Comparison of ENCODE assay signal across 9 cellular contexts in the genomic region with DNA sequence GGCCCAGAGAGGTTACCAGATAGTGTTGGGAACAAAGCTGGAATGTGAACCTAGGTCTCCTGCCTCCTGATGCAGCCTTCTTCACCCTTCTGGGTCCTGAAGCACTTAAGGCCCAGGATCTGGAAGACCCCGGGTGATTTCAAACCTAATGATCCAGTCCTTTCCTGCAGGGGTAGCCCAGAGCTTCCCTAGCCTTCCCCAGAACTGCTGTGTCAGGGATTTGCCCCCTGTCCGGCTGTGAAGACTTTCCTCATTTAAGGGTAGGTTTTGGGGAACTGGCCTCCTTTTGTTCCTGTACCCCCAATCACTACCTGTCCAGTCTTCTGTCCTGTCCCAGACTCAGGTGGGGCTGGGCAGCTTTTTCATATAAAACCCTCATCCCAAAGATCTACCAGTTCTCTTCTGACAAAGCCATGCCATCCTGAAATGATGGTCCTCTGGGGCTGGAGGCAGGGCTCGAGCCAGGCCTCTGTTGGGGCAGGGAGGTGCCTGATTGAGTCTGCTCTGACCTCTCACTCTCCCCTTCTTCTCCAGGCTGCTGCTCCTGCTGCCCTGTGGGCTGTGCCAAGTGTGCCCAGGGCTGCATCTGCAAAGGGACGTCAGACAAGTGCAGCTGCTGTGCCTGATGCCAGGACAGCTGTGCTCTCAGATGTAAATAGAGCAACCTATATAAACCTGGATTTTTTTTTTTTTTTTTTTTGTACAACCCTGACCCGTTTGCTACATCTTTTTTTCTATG. TPM values are rescaled to one million over a fixed set of nuclear protein-coding genes. Genes with fewer than 3 reads are reported as not detected.
DNase-seq lines count a peak whose midpoint lies in the region; ATAC-seq and TF ChIP-seq lines count a peak whose summit lies in the region.
"Had no signal": no experiment of that assay in that cellular context is flagged by ENCODE, and none has a peak within 500 bp of the region (broad histone marks: within the 10 kb centered on the region; RNA-seq: fewer than 3 reads in every experiment).

No MANE protein-coding gene starts in this region.

- no peak overlapping the region for H3K27ac Mint-ChIP-seq in H9

- H3K79me2 ChIP-seq in H9 (ENCODE audit: insufficient read depth, low read length) = no peaks in the 10 kb centered on the region

- WGBS in H9 (ENCODE audit: extremely low coverage, insufficient read length, low lambda C conversion rate) = no CpG with 5 or more reads among the region's 5 CpGs

- H3K4me1 ChIP-seq in H9 (ENCODE audit: insufficient read depth, low read length) (no peaks in the 10 kb centered on the region), rectal smooth muscle tissue (ENCODE audit: control insufficient read depth, insufficient read depth, low read length) (peaks cover 3% of the 10 kb centered on the region)

- H3K14ac ChIP-seq in H9 (ENCODE audit: insufficient read depth, low read length) = no peak overlapping the region

- no peak overlapping the region for H2AFZ ChIP-seq in H9 (ENCODE audit: low read length)

- peaks cover 19 to 24% of the 10 kb centered on the region in 2 experiments for H3K4me1 Mint-ChIP-seq in H9

- no peak overlapping the region for H3K27ac ChIP-seq in H9 (ENCODE audit: insufficient read length, low read depth, low read length)
- peak overlapping the region; percentile 81; the same call in 1 of the 2 replicates for H3K27ac ChIP-seq in VCaP
- H3K27ac ChIP-seq in rectal smooth muscle tissue (ENCODE audit: low read depth, low read length) = no peak overlapping the region
- H3K27ac ChIP-seq: SK-N-MC had no signal

- no peaks in the 10 kb centered on the region for H3K9me3 ChIP-seq in H9 (ENCODE audit: control insufficient read depth, low read depth, low read length)

- peaks cover 8% of the 10 kb centered on the region for H3K23me2 ChIP-seq in H9 (ENCODE audit: insufficient read length, low read depth, low read length, poor library complexity, severe bottlenecking)

- H3K27me3 ChIP-seq in H9 (ENCODE audit: insufficient read depth, low read length) = no peaks in the 10 kb centered on the region
- no peaks in the 10 kb centered on the region for H3K27me3 ChIP-seq in rectal smooth muscle tissue (ENCODE audit: control insufficient read depth, insufficient read depth, low read length)

- DNase-seq in H9 (no peak), fibroblast of the aortic adventitia (ENCODE audit: low read depth) (no peak), NCI-H345 treated with DMSO at 0.1 percent for 48 hours (lab: John Stamatoyannopoulos, UW; ENCODE audit: unreplicated experiment) (no peak), CD1c-positive myeloid dendritic cell (ENCODE audit: extremely low spot score) (no peak), glomerular visceral epithelial cell (ENCODE audit: extremely low spot score) (no peak)

- ATAC-seq in GM18909 (IDR thresholded peaks at IDR 0.05; ENCODE audit: poor library complexity, unreplicated experiment) = no peak

- no peak overlapping the region for H2BK15ac ChIP-seq in H9 (ENCODE audit: low read depth, low read length)

- no peak overlapping the region for H2BK5ac ChIP-seq in H9 (ENCODE audit: insufficient read length, low read length)

- H3K4me3 Mint-ChIP-seq in H9 = peak overlapping the region in 1 of 2 experiments; percentile 89; a peak in 4 of 5 replicates

- no peak overlapping the region for H3K4ac ChIP-seq in H9 (ENCODE audit: low read depth, low read length)

- no peak overlapping the region for H4K8ac ChIP-seq in H9 (replicated peaks; ENCODE audit: insufficient read length, low read depth, low read length)

- peaks cover 9 to 11% of the 10 kb centered on the region in 2 experiments for H3K9me3 Mint-ChIP-seq in H9

- H2BK120ac ChIP-seq in H9 (ENCODE audit: low read depth, low read length, poor library complexity, severe bottlenecking) = no peak overlapping the region

- H3K27me3 Mint-ChIP-seq in H9 (ENCODE audit: low read depth) = peaks cover 54% of the 10 kb centered on the region

- H3K9ac ChIP-seq in H9 (ENCODE audit: extremely low read depth, insufficient read length, low read length) (no peak overlapping the region), rectal smooth muscle tissue (ENCODE audit: low read length) (no peak overlapping the region)

- no peak overlapping the region for H4K91ac ChIP-seq in H9 (ENCODE audit: insufficient read length, low read depth, low read length)

- H2BK12ac ChIP-seq in H9 (ENCODE audit: insufficient read length, low read depth, low read length) = no peak overlapping the region

- no peaks in the 10 kb centered on the region for H3K36me3 ChIP-seq in rectal smooth muscle tissue (ENCODE audit: control insufficient read depth, insufficient read depth, low read length)

- H3K18ac ChIP-seq in H9 (ENCODE audit: insufficient read length, low read depth, low read length) = no peak overlapping the region

- H2BK20ac ChIP-seq in H9 (ENCODE audit: low read depth, low read length, poor library complexity, severe bottlenecking) = no peak overlapping the region

- peak overlapping the region; percentile 79 for H3K4me3 ChIP-seq in fibroblast of the aortic adventitia (ENCODE audit: low read depth, low read length)
- peak overlapping the region; percentile 90 for H3K4me3 ChIP-seq in rectal smooth muscle tissue (ENCODE audit: low read length)

- H3K79me1 ChIP-seq in H9 (ENCODE audit: insufficient read depth, low read depth, low read length, poor library complexity, severe bottlenecking) = no peaks in the 10 kb centered on the region

- no peak overlapping the region for H3K56ac ChIP-seq in H9 (ENCODE audit: insufficient read length, low read depth, low read length)

- H3T11ph ChIP-seq in H9 (ENCODE audit: low read length) = no peak overlapping the region

- H2AK5ac ChIP-seq in H9 (ENCODE audit: insufficient read length, low read length) = no peak overlapping the region

- no peak for TF ChIP-seq CTCF in H9 (conservative IDR thresholded peaks at IDR 0.05)
- TF ChIP-seq CTCF in VCaP (conservative IDR thresholded peaks at IDR 0.05) = no peak
- TF ChIP-seq CTCF in fibroblast of the aortic adventitia (IDR thresholded peaks at IDR 0.05; ENCODE audit: insufficient read depth, low read length) = no peak

- H4K20me1 ChIP-seq in H9 (ENCODE audit: control insufficient read depth, insufficient read depth, insufficient read length) = no peaks in the 10 kb centered on the region

- no peak overlapping the region for H4K5ac ChIP-seq in H9 (ENCODE audit: insufficient read length, low read depth, low read length)

- peaks cover 3 to 13% (median 8%) of the 10 kb centered on the region in 3 experiments; a peak in 6 of 7 replicates for H3K36me3 Mint-ChIP-seq in H9 (ENCODE audit: insufficient read depth in 1 of 3, low read depth in 3 of 3)

- H3K4me2 ChIP-seq in H9 (ENCODE audit: insufficient read depth, insufficient read length, low read length) = peak overlapping the region; percentile 79

- H3K23ac ChIP-seq in H9 (ENCODE audit: insufficient read length, low read depth, low read length) = no peak overlapping the region

RNA-seq across cellular contexts. Expression of gene MT1X, which starts 1.3 kb away (rescaled TPM):
- total RNA-seq in H9 (2021) = 32.1 and 41.9 TPM in 2 replicates
- 39.9 and 155 TPM in 2 replicates for total RNA-seq in fibroblast of the aortic adventitia (ENCODE audit: low replicate concordance)

RNA-seq across cellular contexts. Expression of gene MT1H, which starts 14.0 kb away (rescaled TPM):
- total RNA-seq in H9 (2021) (10.7 and 12.5 TPM in 2 replicates), fibroblast of the aortic adventitia (ENCODE audit: low replicate concordance) (not detected in 2 replicates)

RNA-seq across cellular contexts. Expression of gene MT1G, which starts 15.7 kb away (rescaled TPM):
- 23.4 and 26.2 TPM in 2 replicates for total RNA-seq in H9 (2021)
- not detected in 2 replicates for total RNA-seq in fibroblast of the aortic adventitia (ENCODE audit: low replicate concordance)

RNA-seq across cellular contexts. Expression of gene MT1F, which starts 25.8 kb away (rescaled TPM):
- total RNA-seq in H9 (2021) (22.9 and 26.1 TPM in 2 replicates), fibroblast of the aortic adventitia (ENCODE audit: low replicate concordance) (0.18 TPM in 1 of 2 replicates, not detected in the other)

RNA-seq across cellular contexts. Expression of gene MT1B, which starts 31.9 kb away (rescaled TPM):
- total RNA-seq in H9 (2021) (not detected in 2 replicates), fibroblast of the aortic adventitia (ENCODE audit: low replicate concordance) (not detected in 2 replicates)

Comparison
In these comparisons a context has a peak if more than half of its experiments do, and no peak if none do; other contexts are left out.
1. RNA of gene MT1H, which starts 14.0 kb away (total RNA-seq): 10.7 to 12.5 TPM in H9; not detected in fibroblast of the aortic adventitia; every median in the first group is over 10 times any median in the second.
2. RNA of gene MT1G, which starts 15.7 kb away (total RNA-seq): 23.4 to 26.2 TPM in H9; not detected in fibroblast of the aortic adventitia; every median in the first group is over 10 times any median in the second.